9 cellular contexts compared by ENCODE assay signal in the genomic region with DNA sequence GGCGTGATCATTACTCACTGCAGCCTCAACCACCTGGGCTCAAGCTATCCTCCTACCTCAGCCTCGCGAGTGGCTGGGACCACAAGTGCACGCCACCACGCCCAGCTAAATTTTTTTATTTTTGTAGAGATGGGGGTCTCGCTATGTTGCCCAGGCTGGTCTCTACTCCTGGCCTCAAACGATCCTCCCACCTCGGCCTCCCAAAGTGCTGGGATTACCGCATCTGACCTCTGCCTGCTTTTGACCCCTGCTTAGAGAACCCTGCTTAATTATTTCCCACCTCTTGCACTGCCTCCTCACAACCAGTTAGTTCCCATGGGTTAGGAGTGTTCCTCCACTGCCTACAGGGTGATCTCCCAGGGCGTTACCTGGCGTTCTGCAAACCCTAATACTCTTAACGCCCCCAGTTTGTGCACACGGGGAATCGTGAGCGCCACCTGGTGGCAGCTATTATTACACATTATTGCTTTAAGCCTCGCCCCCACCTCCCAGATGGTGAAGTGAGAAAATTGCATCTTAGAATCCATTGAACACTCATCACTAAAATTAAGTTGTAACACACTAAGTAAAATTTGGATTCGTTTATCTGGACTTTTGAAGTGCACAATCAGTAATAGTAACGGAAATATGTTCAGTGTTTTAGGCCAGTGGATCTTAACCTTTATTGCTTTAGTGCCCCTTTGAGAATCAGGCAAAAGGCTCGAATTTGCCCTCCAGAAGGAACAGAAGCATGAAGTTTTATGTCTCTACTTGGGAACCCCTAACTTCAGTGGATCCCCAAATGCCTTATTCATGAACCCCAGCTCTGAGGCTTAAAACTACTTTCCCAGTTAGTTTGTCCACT.
DNase-seq lines count a peak whose midpoint lies in the region; ATAC-seq and TF ChIP-seq lines count a peak whose summit lies in the region.
"Had no signal": no experiment of that assay in that cellular context is flagged by ENCODE, and none has a peak within 500 bp of the region (broad histone marks: within the 10 kb centered on the region; RNA-seq: fewer than 3 reads in every experiment).

No MANE protein-coding gene starts in this region.

- no peak overlapping the region for H3K56ac ChIP-seq in mesendoderm (ENCODE audit: low read length)

- no peak overlapping the region for H2BK5ac ChIP-seq in mesendoderm (ENCODE audit: low read length)

- no peak overlapping the region for H3K4me3 ChIP-seq in mesendoderm (ENCODE audit: low read length)
- H3K4me3 ChIP-seq: BLaER1 treated with 17β-estradiol and CSF1 and Interleukin-3, amounts not matched to agents 10 nM and 100 nM had no signal

- no peak overlapping the region for H4K8ac ChIP-seq in mesendoderm (ENCODE audit: low read depth, low read length)

- H3K4me1 Mint-ChIP-seq in chondrocyte (ENCODE audit: low read depth): no peaks in the 10 kb centered on the region
- H3K4me1 Mint-ChIP-seq in stimulated activated memory B cell treated with anti-CD40 and anti-IgM and Interleukin-4, amounts not matched to agents 10 μg/mL and 1 μg/mL and 100 μg/mL, for 72 hours: peaks cover 7% of the 10 kb centered on the region

- no peaks in the 10 kb centered on the region for H3K36me3 ChIP-seq in mesendoderm (ENCODE audit: control insufficient read depth, insufficient read depth, low read length)
- H3K36me3 ChIP-seq: BLaER1 treated with 17β-estradiol and CSF1 and Interleukin-3, amounts not matched to agents 10 nM and 100 nM had no signal

- no peaks in the 10 kb centered on the region for H3K4me1 ChIP-seq in mesendoderm (ENCODE audit: control insufficient read depth, low read depth, low read length)
- H3K4me1 ChIP-seq: BLaER1 treated with 17β-estradiol and CSF1 and Interleukin-3, amounts not matched to agents 10 nM and 100 nM had no signal

- H4K5ac ChIP-seq in mesendoderm (ENCODE audit: low read length): no peak overlapping the region

- no peak overlapping the region for H3K23ac ChIP-seq in mesendoderm (ENCODE audit: low read length)

- H3K36me3 Mint-ChIP-seq in chondrocyte (ENCODE audit: low read depth): no peaks in the 10 kb centered on the region
- no peaks in the 10 kb centered on the region for H3K36me3 Mint-ChIP-seq in stimulated activated memory B cell treated with anti-CD40 and anti-IgM and Interleukin-4, amounts not matched to agents 10 μg/mL and 1 μg/mL and 100 μg/mL, for 72 hours

- H3K27me3 ChIP-seq in mesendoderm (ENCODE audit: insufficient read depth, low read length, poor library complexity): no peaks in the 10 kb centered on the region
- H3K27me3 ChIP-seq: BLaER1 treated with 17β-estradiol and CSF1 and Interleukin-3, amounts not matched to agents 10 nM and 100 nM had no signal

- no peaks in the 10 kb centered on the region for H3K79me1 ChIP-seq in mesendoderm (ENCODE audit: low read length)

- H3K27ac ChIP-seq in mesendoderm (ENCODE audit: low read depth, low read length): no peak overlapping the region
- H3K27ac ChIP-seq: BLaER1 treated with 17β-estradiol and CSF1 and Interleukin-3, amounts not matched to agents 10 nM and 100 nM had no signal

- no CpG with 5 or more reads among the region's 19 CpGs for WGBS in mesendoderm (ENCODE audit: extremely low coverage, insufficient coverage, low lambda C conversion rate)

- peak; percentile 71 for ATAC-seq in stimulated activated memory B cell treated with anti-CD40 and anti-IgM and Interleukin-4, amounts not matched to agents 10 μg/mL and 1 μg/mL and 100 μg/mL, for 72 hours
- ATAC-seq in GM21576 (IDR thresholded peaks at IDR 0.05; ENCODE audit: unreplicated experiment): no peak

- H3K4ac ChIP-seq in mesendoderm (ENCODE audit: low read depth, low read length): no peak overlapping the region

- H2BK15ac ChIP-seq in mesendoderm (replicated peaks; ENCODE audit: low read depth): no peak overlapping the region

- no peak overlapping the region for H3K9ac ChIP-seq in mesendoderm (ENCODE audit: low read length)
- H3K9ac ChIP-seq: BLaER1 treated with 17β-estradiol and CSF1 and Interleukin-3, amounts not matched to agents 10 nM and 100 nM had no signal

- DNase-seq in NCI-H1436 (lab: John Stamatoyannopoulos, UW): peak; percentile 38
- no peak for DNase-seq in NCI-H1436 treated with DMSO at 0.1 percent for 48 hours (lab: John Stamatoyannopoulos, UW)
- peak; percentile 3 for DNase-seq in NCI-H1092 (lab: John Stamatoyannopoulos, UW)
- peak; percentile 25 for DNase-seq in activated CD4-positive, alpha-beta T cell treated with anti-CD3 and anti-CD28 coated beads for 1 hour
- DNase-seq in chondrocyte (ENCODE audit: low spot score): no peak
- peak; percentile 70 for DNase-seq in mesendoderm

- no peak overlapping the region for H3K18ac ChIP-seq in mesendoderm (ENCODE audit: low read length)

- H3K27me3 Mint-ChIP-seq in chondrocyte (ENCODE audit: low read depth): peaks cover 30% of the 10 kb centered on the region
- H3K27me3 Mint-ChIP-seq in stimulated activated memory B cell treated with anti-CD40 and anti-IgM and Interleukin-4, amounts not matched to agents 10 μg/mL and 1 μg/mL and 100 μg/mL, for 72 hours: peaks cover 23% of the 10 kb centered on the region

- no peak overlapping the region for H3K4me2 ChIP-seq in mesendoderm (ENCODE audit: low read length)
- H3K4me2 ChIP-seq: BLaER1 treated with 17β-estradiol and CSF1 and Interleukin-3, amounts not matched to agents 10 nM and 100 nM had no signal

- H3K4me3 Mint-ChIP-seq in chondrocyte (ENCODE audit: unreplicated experiment): no peak overlapping the region
- H3K4me3 Mint-ChIP-seq in stimulated activated memory B cell treated with anti-CD40 and anti-IgM and Interleukin-4, amounts not matched to agents 10 μg/mL and 1 μg/mL and 100 μg/mL, for 72 hours: no peak overlapping the region

- no peak overlapping the region for H2AK5ac ChIP-seq in mesendoderm (ENCODE audit: low read length)

- TF ChIP-seq CTCF in chondrocyte (IDR thresholded peaks at IDR 0.05): peak; percentile 93

- H3K79me2 ChIP-seq in mesendoderm (ENCODE audit: control insufficient read depth, insufficient read depth, low read length): no peaks in the 10 kb centered on the region

- H2BK120ac ChIP-seq in mesendoderm (ENCODE audit: low read depth, low read length): no peak overlapping the region

- no peak overlapping the region for H3K27ac Mint-ChIP-seq in chondrocyte (ENCODE audit: unreplicated experiment)
- no peak overlapping the region for H3K27ac Mint-ChIP-seq in stimulated activated memory B cell treated with anti-CD40 and anti-IgM and Interleukin-4, amounts not matched to agents 10 μg/mL and 1 μg/mL and 100 μg/mL, for 72 hours

- H3K9me3 Mint-ChIP-seq in chondrocyte (ENCODE audit: low read depth): no peaks in the 10 kb centered on the region
- no peaks in the 10 kb centered on the region for H3K9me3 Mint-ChIP-seq in stimulated activated memory B cell treated with anti-CD40 and anti-IgM and Interleukin-4, amounts not matched to agents 10 μg/mL and 1 μg/mL and 100 μg/mL, for 72 hours

Comparison
In these comparisons a context has a peak if more than half of its experiments do, and no peak if none do; other contexts are left out.
1. DNase-seq: peak in NCI-H1436 (single experiment), NCI-H1092 (single experiment), activated CD4-positive, alpha-beta T cell treated with anti-CD3 and anti-CD28 coated beads for 1 hour (single experiment) and mesendoderm (single experiment); none in NCI-H1436 treated with DMSO at 0.1 percent for 48 hours (single experiment) and chondrocyte (single experiment).